Comparison of ENCODE assay signal across 13 cellular contexts in genomic region chr11:46520971-46521745, GRCh38.
DNase-seq lines count a peak whose midpoint lies in the region; ATAC-seq and TF ChIP-seq lines count a peak whose summit lies in the region.
"Had no signal": no experiment of that assay in that cellular context is flagged by ENCODE, and none has a peak within 500 bp of the region (broad histone marks: within the 10 kb centered on the region; RNA-seq: fewer than 3 reads in every experiment).

No MANE protein-coding gene starts in this region.

- TF ChIP-seq CTCF in HFFc6 (IDR thresholded peaks at IDR 0.05) (no peak), WTC11 (IDR thresholded peaks at IDR 0.05) (no peak), foreskin fibroblast (IDR thresholded peaks at IDR 0.05; ENCODE audit: low read depth, low read length) (no peak), CD14-positive monocyte (IDR thresholded peaks at IDR 0.05) (no peak)

- peak; percentile 78 for DNase-seq in HFFc6
- no peak for DNase-seq in WTC11 (ENCODE audit: low spot score)
- peak; percentile 41 to 69 for DNase-seq in foreskin fibroblast
- no peak for DNase-seq in sciatic nerve (ENCODE audit: low spot score)
- no peak for DNase-seq in CD14-positive monocyte (ENCODE audit: low spot score)
- DNase-seq in cerebellar nuclear complex (lab: John Stamatoyannopoulos, UW) = no peak
- DNase-seq: activated T-cell treated with anti-CD3 and anti-CD28 coated beads for 4 hours; CD4-positive, alpha-beta T cell; left cardiac atrium; NCI-H510A treated with DMSO at 0.1 percent for 48 hours had no signal

- POLR2A ChIA-PET in WTC11 (lab: Charles Lee) = no interaction called here

- H3K4me3 ChIP-seq in ACC112 (ENCODE audit: low read depth, low read length) (peak overlapping the region; percentile 33; the same call in 1 of the 2 replicates), foreskin fibroblast (ENCODE audit: low read depth in 1 of 2, low read length in 2 of 2) (no peak overlapping the region)
- H3K4me3 ChIP-seq: dorsolateral prefrontal cortex had no signal

- H3K36me3 Mint-ChIP-seq in HFFc6 (ENCODE audit: low read depth) (no peaks in the 10 kb centered on the region), WTC11 (no peaks in the 10 kb centered on the region), CD14-positive monocyte (peaks cover 2 to 14% of the 10 kb centered on the region in 2 donors)

- no peaks in the 10 kb centered on the region for H3K36me3 ChIP-seq in ACC112 (ENCODE audit: insufficient read depth, low read length)

- H3K27me3 Mint-ChIP-seq in HFFc6 (ENCODE audit: insufficient read depth) (no peaks in the 10 kb centered on the region), WTC11 (ENCODE audit: low read depth) (no peaks in the 10 kb centered on the region), CD14-positive monocyte (ENCODE audit: low read depth in 3 of 3) (peaks cover 0 to 2% (median 0%) of the 10 kb centered on the region in 3 donors)
- H3K27me3 Mint-ChIP-seq: CD4-positive, alpha-beta T cell had no signal

- H3K4me3 Mint-ChIP-seq in HFFc6 (peak overlapping the region; percentile 55), WTC11 (no peak overlapping the region), CD14-positive monocyte (no peak overlapping the region)
- H3K4me3 Mint-ChIP-seq: CD4-positive, alpha-beta T cell had no signal

- intact Hi-C loops in sciatic nerve (cut with DNase I) = no loop called here
- intact Hi-C loops in CD14-positive monocyte (cut with micrococcal nuclease) = no loop called here

- CTCF ChIA-PET in WTC11 (lab: Charles Lee) = interaction anchor here (1.5 to 6.6 kb wide), 4 partner anchors 8 to 108 kb away, joined by 3 to 57 read pairs (median 13); no protein-coding TSS in a partner anchor

- no peak overlapping the region for H3K27ac ChIP-seq in ACC112 (ENCODE audit: low read depth, low read length)

- H3K79me2 ChIP-seq in ACC112 (ENCODE audit: control insufficient read depth, insufficient read depth, low read length, unreplicated experiment) = peaks cover 37% of the 10 kb centered on the region

- peaks cover 51% of the 10 kb centered on the region for H3K4me1 Mint-ChIP-seq in HFFc6 (ENCODE audit: low read depth)
- H3K4me1 Mint-ChIP-seq in WTC11 = peaks cover 36% of the 10 kb centered on the region
- peaks cover 33% of the 10 kb centered on the region for H3K4me1 Mint-ChIP-seq in CD14-positive monocyte

- no peak overlapping the region for H2AFZ ChIP-seq in ACC112 (ENCODE audit: low read length, unreplicated experiment)

- H3K27me3 ChIP-seq in ACC112 (ENCODE audit: insufficient read depth, low read length) = no peaks in the 10 kb centered on the region
- H3K27me3 ChIP-seq: dorsolateral prefrontal cortex had no signal

- peaks cover 11% of the 10 kb centered on the region for H3K4me1 ChIP-seq in ACC112 (ENCODE audit: control insufficient read depth, insufficient read depth, low read length, unreplicated experiment)

- ATAC-seq in WTC11 (peak; percentile 31; the same call in 1 of the 2 replicates), sciatic nerve (no peak), GM18870 (IDR thresholded peaks at IDR 0.05; ENCODE audit: unreplicated experiment) (no peak)
- ATAC-seq: left cardiac atrium had no signal

- peak overlapping the region; percentile 60 for H3K27ac Mint-ChIP-seq in HFFc6
- H3K27ac Mint-ChIP-seq in WTC11 = peak overlapping the region; percentile 77
- peak overlapping the region in 1 of 7 donors; percentile 5 for H3K27ac Mint-ChIP-seq in CD14-positive monocyte
- H3K27ac Mint-ChIP-seq: CD4-positive, alpha-beta T cell had no signal

- H3K9me3 Mint-ChIP-seq in HFFc6 (no peaks in the 10 kb centered on the region), WTC11 (no peaks in the 10 kb centered on the region), CD14-positive monocyte (peaks cover 0 to 6% (median 0%) of the 10 kb centered on the region in 7 donors)
- H3K9me3 Mint-ChIP-seq: CD4-positive, alpha-beta T cell had no signal

TF ChIP-seq in WTC11, 78 proteins besides CTCF, POLR2A, EP300 and RAD21 (continues in another document):
- TF ChIP-seq ZNF532 (CRISPR knock-in tag; IDR thresholded peaks at IDR 0.05; ENCODE audit: borderline replicate concordance) (no peak), JAZF1 (CRISPR knock-in tag; IDR thresholded peaks at IDR 0.05) (no peak), ZNF396 (CRISPR knock-in tag; IDR thresholded peaks at IDR 0.05; ENCODE audit: borderline replicate concordance) (no peak), ZNF671 (CRISPR knock-in tag; IDR thresholded peaks at IDR 0.05) (no peak), ELF4 (CRISPR knock-in tag; IDR thresholded peaks at IDR 0.05; ENCODE audit: low read depth) (no peak), NR3C1 (CRISPR knock-in tag; conservative IDR thresholded peaks at IDR 0.05; ENCODE audit: low read depth) (no peak), SP1 (CRISPR knock-in tag; conservative IDR thresholded peaks at IDR 0.05) (no peak), ZBTB21 (CRISPR knock-in tag; IDR thresholded peaks at IDR 0.05; ENCODE audit: borderline replicate concordance) (no peak), ETV6 (CRISPR knock-in tag; IDR thresholded peaks at IDR 0.05) (no peak), NR2C2 (CRISPR knock-in tag; IDR thresholded peaks at IDR 0.05) (no peak), NFE2L1 (CRISPR knock-in tag; IDR thresholded peaks at IDR 0.05) (no peak), FOXP4 (CRISPR knock-in tag; IDR thresholded peaks at IDR 0.05) (no peak), ZNF281 (CRISPR knock-in tag; IDR thresholded peaks at IDR 0.05) (no peak), PRRX2 (CRISPR knock-in tag; IDR thresholded peaks at IDR 0.05) (no peak), RELA (CRISPR knock-in tag; IDR thresholded peaks at IDR 0.05; ENCODE audit: borderline replicate concordance) (no peak), GABPB1 (CRISPR knock-in tag; IDR thresholded peaks at IDR 0.05) (no peak)

Comparison
In these comparisons a context has a peak if more than half of its experiments do, and no peak if none do; other contexts are left out.
1. DNase-seq: peak in HFFc6 (single experiment) and foreskin fibroblast (2 of 2); none in WTC11 (single experiment), sciatic nerve (single experiment), CD14-positive monocyte (single experiment) and cerebellar nuclear complex (0 of 2).